9 cellular contexts compared by ENCODE assay signal in genomic region chrX:128601706-128602105, GRCh38.
"Had no signal": no experiment of that assay in that cellular context is flagged by ENCODE, and none has a peak within 500 bp of the region (broad histone marks: within the 10 kb centered on the region; RNA-seq: fewer than 3 reads in every experiment).

No MANE protein-coding gene starts in this region.

- H3K4me1 ChIP-seq: HAP-1 had no signal

- H3K9me3 ChIP-seq: HAP-1 had no signal

- H3K4me3 Mint-ChIP-seq: HFFc6 had no signal

- DNase-seq: GM23248, GOT3, H7, HFFc6, KG1 had no signal

- H3K36me3 ChIP-seq: HAP-1 had no signal

- H3K27ac ChIP-seq: GM23248 had no signal

- H3K4me3 ChIP-seq: GM23248, HAP-1, K562 had no signal

- H3K9ac ChIP-seq: GM23248 had no signal

- H3K27ac Mint-ChIP-seq: HFFc6 had no signal

- ATAC-seq: HCT116, K562 had no signal

- FAIRE-seq: HTR-8/SVneo, K562 had no signal

- H2AFZ ChIP-seq: GM23248 had no signal
